9 cellular contexts compared by ENCODE assay signal in the genomic region with DNA sequence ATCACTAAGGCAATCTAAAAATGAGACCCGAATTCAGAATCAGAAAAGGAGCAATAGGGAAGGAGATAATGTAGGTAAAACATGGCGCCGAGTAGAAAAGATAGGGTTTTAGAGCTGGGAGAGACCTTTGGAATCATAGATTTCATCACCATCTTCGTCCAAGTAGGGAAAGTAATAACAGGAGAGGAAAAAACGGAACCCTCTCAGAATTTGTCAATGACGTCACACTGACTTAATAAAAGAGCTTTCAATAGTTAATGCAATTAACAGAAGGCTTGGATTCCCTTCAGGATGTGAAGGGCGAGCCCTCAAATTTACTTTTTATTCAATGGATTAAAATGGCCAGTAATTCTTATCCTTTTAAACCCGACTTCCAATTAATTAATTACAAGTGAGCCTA. TPM values are rescaled to one million over a fixed set of nuclear protein-coding genes. Genes with fewer than 3 reads are reported as not detected.
A peak's percentile ranks its signal among the peaks of the same experiment; 100 is the strongest.
DNase-seq lines count a peak whose midpoint lies in the region; ATAC-seq, FAIRE-seq and TF ChIP-seq lines count a peak whose summit lies in the region.
"Had no signal": no experiment of that assay in that cellular context is flagged by ENCODE, and none has a peak within 500 bp of the region (broad histone marks: within the 10 kb centered on the region; RNA-seq: fewer than 3 reads in every experiment).

No MANE protein-coding gene starts in this region.

- dilution Hi-C loops in endothelial cell of umbilical vein (cut with MboI; ENCODE audit: extremely low pct_ligation_motif_present, low sequenced_read_pairs), result no loop called here

- no peak for ATAC-seq in HG03045 (IDR thresholded peaks at IDR 0.05; ENCODE audit: unreplicated experiment)

- H4K20me1 ChIP-seq in endothelial cell of umbilical vein (replicated peaks; ENCODE audit: control insufficient read depth, extremely low read depth, insufficient read depth, low read length), result no peaks in the 10 kb centered on the region

- H3K4me3 Mint-ChIP-seq in progenitor cell of endocrine pancreas (ENCODE audit: low read depth), result peak overlapping the region; percentile 99

- BruUV-seq in endothelial cell of umbilical vein (replicated peaks; lab: Mats Ljungman, UMichigan), result no TSS peak

- H3K36me3 ChIP-seq in ES-I3 (ENCODE audit: insufficient read depth, low read length) (no peaks in the 10 kb centered on the region), Peyer's patch (no peaks in the 10 kb centered on the region), endothelial cell of umbilical vein (ENCODE audit: control insufficient read depth in 2 of 2, extremely low read depth in 1 of 2, insufficient read depth in 2 of 2, low read length in 2 of 2) (no peaks in the 10 kb centered on the region)

- no peaks in the 10 kb centered on the region for H3K9me3 ChIP-seq in ES-I3 (ENCODE audit: control insufficient read depth, insufficient read depth, low read length)
- no peaks in the 10 kb centered on the region for H3K9me3 ChIP-seq in Peyer's patch
- no peaks in the 10 kb centered on the region for H3K9me3 ChIP-seq in endothelial cell of umbilical vein (replicated peaks; ENCODE audit: control insufficient read depth, insufficient read depth, low read length)

- H3K4me1 ChIP-seq in ES-I3 (ENCODE audit: insufficient read depth, low read length) (no peaks in the 10 kb centered on the region; the same call in 1 of the 2 replicates), Peyer's patch (peaks cover 0 to 14% (median 3%) of the 10 kb centered on the region in 4 donors), endothelial cell of umbilical vein (ENCODE audit: control insufficient read depth, extremely low read depth, insufficient read depth, low read length) (peaks cover 16% of the 10 kb centered on the region)

- DNase-seq in Peyer's patch, result no peak
- no peak for DNase-seq in endothelial cell of umbilical vein (ENCODE audit: low read depth, low spot score)
- DNase-seq in progenitor cell of endocrine pancreas (ENCODE audit: low spot score, unreplicated experiment), result no peak
- DNase-seq in KG1 (lab: John Stamatoyannopoulos, UW), result no peak
- DNase-seq in NCI-H524 (lab: John Stamatoyannopoulos, UW), result no peak
- no peak for DNase-seq in NCI-H1092 (lab: John Stamatoyannopoulos, UW)
- DNase-seq: stimulated activated CD4-positive, alpha-beta T cell treated with anti-CD3 and anti-CD28 coated beads, Interleukin-2, amount 100 ng/mL, for 24 hours had no signal

- H3K27me3 Mint-ChIP-seq in progenitor cell of endocrine pancreas, result no peaks in the 10 kb centered on the region

- H3K27me3 ChIP-seq in Peyer's patch (no peaks in the 10 kb centered on the region), endothelial cell of umbilical vein (ENCODE audit: control insufficient read depth in 2 of 2, insufficient read depth in 2 of 2, low read length in 2 of 2) (no peaks in the 10 kb centered on the region)

- H3K27ac ChIP-seq in Peyer's patch (peak overlapping the region in 3 of 4 donors; percentile 88 to 94 (median 90)), endothelial cell of umbilical vein (ENCODE audit: insufficient read depth, low read depth, low read length) (no peak overlapping the region)

- peak overlapping the region; percentile 74 for H3K4me2 ChIP-seq in endothelial cell of umbilical vein (ENCODE audit: insufficient read depth, low read length)

- peak overlapping the region; percentile 99 for H3K27ac Mint-ChIP-seq in progenitor cell of endocrine pancreas

- TF ChIP-seq CTCF in Peyer's patch (IDR thresholded peaks at IDR 0.05), result no peak
- TF ChIP-seq CTCF in endothelial cell of umbilical vein (IDR thresholded peaks at IDR 0.05; ENCODE audit: extremely low read depth in 1 of 2, insufficient read depth in 1 of 2, low read depth in 1 of 2, low read length in 2 of 2), result no peak
- no peak for TF ChIP-seq CTCF in progenitor cell of endocrine pancreas (IDR thresholded peaks at IDR 0.05; ENCODE audit: unreplicated experiment)

- H3K9me1 ChIP-seq in endothelial cell of umbilical vein (replicated peaks; ENCODE audit: control insufficient read depth, extremely low read depth, insufficient read depth, low read length), result no peaks in the 10 kb centered on the region

- no peak for FAIRE-seq in endothelial cell of umbilical vein (lab: Jason Lieb, UNC)

- intact Hi-C loops in endothelial cell of umbilical vein (cut with micrococcal nuclease), result loop anchor here (2.0 to 5.0 kb wide), 2 partner anchors 129 to 343 kb away; a partner anchor contains a TSS

- TF ChIP-seq POLR2A in Peyer's patch (IDR thresholded peaks at IDR 0.05) (no peak), endothelial cell of umbilical vein (IDR thresholded peaks at IDR 0.05; ENCODE audit: low read depth, low read length) (no peak)

- H3K9ac ChIP-seq in ES-I3 (ENCODE audit: low read depth, low read length) (peak overlapping the region; percentile 71; the same call in 1 of the 2 replicates), endothelial cell of umbilical vein (replicated peaks; ENCODE audit: extremely low read depth, insufficient read depth, low read length) (peak overlapping the region; percentile 88)

- peaks cover 18% of the 10 kb centered on the region for H3K4me1 Mint-ChIP-seq in progenitor cell of endocrine pancreas (ENCODE audit: low read depth)

- H3K4me3 ChIP-seq in Peyer's patch (peak overlapping the region in 2 of 4 donors; percentile 75 to 97), endothelial cell of umbilical vein (replicated peaks in 1 of 3; ENCODE audit: insufficient read depth in 1 of 3, low read depth in 1 of 3, low read length in 3 of 3) (peak overlapping the region in 2 of 3 experiments; percentile 20 to 67)

- no peaks in the 10 kb centered on the region for H3K36me3 Mint-ChIP-seq in progenitor cell of endocrine pancreas (ENCODE audit: insufficient read depth)

- no peaks in the 10 kb centered on the region for H3K9me3 Mint-ChIP-seq in progenitor cell of endocrine pancreas (ENCODE audit: low read depth)

- peaks cover 16% of the 10 kb centered on the region for H3K79me2 ChIP-seq in endothelial cell of umbilical vein (ENCODE audit: control insufficient read depth, insufficient read depth, low read length)

- POLR2A ChIA-PET in endothelial cell of umbilical vein (lab: Charles Lee), result no interaction called here

- CTCF ChIA-PET in endothelial cell of umbilical vein (lab: Charles Lee), result no interaction called here

- peak overlapping the region; percentile 93 for H2AFZ ChIP-seq in endothelial cell of umbilical vein (ENCODE audit: low read depth, low read length)

TF ChIP-seq in endothelial cell of umbilical vein, 7 proteins besides CTCF, POLR2A, EP300 and RAD21:
- no peak for TF ChIP-seq EZH2 (IDR thresholded peaks at IDR 0.05; ENCODE audit: borderline replicate concordance, low read depth, low read length, severe bottlenecking)
- TF ChIP-seq GATA2 (IDR thresholded peaks at IDR 0.05; ENCODE audit: insufficient read depth, insufficient read length, low read depth, low read length), result no peak
- TF ChIP-seq MYC (IDR thresholded peaks at IDR 0.05; ENCODE audit: low read depth, low read length), result no peak
- TF ChIP-seq, protein P1, sequence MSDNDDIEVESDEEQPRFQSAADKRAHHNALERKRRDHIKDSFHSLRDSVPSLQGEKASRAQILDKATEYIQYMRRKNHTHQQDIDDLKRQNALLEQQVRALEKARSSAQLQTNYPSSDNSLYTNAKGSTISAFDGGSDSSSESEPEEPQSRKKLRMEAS (IDR thresholded peaks at IDR 0.05; ENCODE audit: insufficient read depth, insufficient read length), result no peak
- no peak for TF ChIP-seq POLR2AphosphoS5 (IDR thresholded peaks at IDR 0.05; ENCODE audit: insufficient read depth, low read depth, low read length)
- TF ChIP-seq JUN (IDR thresholded peaks at IDR 0.05; ENCODE audit: borderline replicate concordance, insufficient read depth, insufficient read length, low read depth), result no peak
- TF ChIP-seq FOS (IDR thresholded peaks at IDR 0.05; ENCODE audit: borderline replicate concordance, insufficient read depth, low read length), result no peak

RNA-seq across cellular contexts. Expression of a gene that starts 1.0 kb away (rescaled TPM):
- total RNA-seq in Peyer's patch, result 10 to 100 TPM; 18.0 to 46.2 (median 22.6) TPM
- total RNA-seq in endothelial cell of umbilical vein, result 11.8 and 14.2 TPM in 2 replicates
- 1.8 and 2.2 TPM in 2 replicates for polyA plus RNA-seq in endothelial cell of umbilical vein
- polyA plus RNA-seq in endothelial cell of umbilical vein (2011; cell fraction: cytosol; rRNA removed), result 1.5 and 1.7 TPM in 2 replicates
- 10.2 and 11.7 TPM in 2 replicates for polyA plus RNA-seq in endothelial cell of umbilical vein (2011; cell fraction: nucleus; rRNA removed)
- 2.8 and 3.6 TPM in 2 replicates for polyA plus RNA-seq in endothelial cell of umbilical vein (2012)
- 9.4 and 10.6 TPM in 2 replicates for polyA minus RNA-seq in endothelial cell of umbilical vein
- polyA minus RNA-seq in endothelial cell of umbilical vein (2011; cell fraction: cytosol; rRNA and poly(A)+ RNA removed), result 5.5 TPM
- polyA minus RNA-seq in endothelial cell of umbilical vein (2011; cell fraction: nucleus; rRNA and poly(A)+ RNA removed), result 13.8 and 18.5 TPM in 2 replicates
- total RNA-seq in progenitor cell of endocrine pancreas, result 45.2 and 51.5 TPM in 2 replicates
